ENCODE assay signal across 12 cellular contexts in genomic region chr3:172065967-172066762, GRCh38. TPM values are rescaled to one million over a fixed set of nuclear protein-coding genes. Genes with fewer than 3 reads are reported as not detected.
DNase-seq lines count a peak whose midpoint lies in the region; ATAC-seq and TF ChIP-seq lines count a peak whose summit lies in the region.
"Had no signal": no experiment of that assay in that cellular context is flagged by ENCODE, and none has a peak within 500 bp of the region (broad histone marks: within the 10 kb centered on the region; RNA-seq: fewer than 3 reads in every experiment).

No MANE protein-coding gene starts in this region.

- no peaks in the 10 kb centered on the region for H3K9me2 ChIP-seq in OCI-LY7 (ENCODE audit: insufficient read depth, low read length)

- H3K79me2 ChIP-seq in OCI-LY7 (ENCODE audit: insufficient read depth, low read depth, low read length): no peaks in the 10 kb centered on the region; the same call in 1 of the 2 replicates

- H3K9me3 ChIP-seq in OCI-LY7 (ENCODE audit: low read length) (peaks cover 5% of the 10 kb centered on the region; the same call in 1 of the 2 replicates), stomach (no peaks in the 10 kb centered on the region)
- H3K9me3 ChIP-seq: testis had no signal

- H2AFZ ChIP-seq in OCI-LY7 (ENCODE audit: low read length): no peak overlapping the region

- no peak for TF ChIP-seq EP300 in stomach (IDR thresholded peaks at IDR 0.05)

- intact Hi-C loops in OCI-LY7 (cut with micrococcal nuclease; ENCODE audit: unreplicated experiment): no loop called here
- intact Hi-C loops in stomach (cut with DNase I; ENCODE audit: low total_unique reads): no loop called here

- H3K4me3 ChIP-seq in OCI-LY7 (ENCODE audit: low read depth, low read length, poor library complexity, severe bottlenecking) (no peak overlapping the region), stomach (no peak overlapping the region)
- H3K4me3 ChIP-seq: testis had no signal

- peak; percentile 29 for DNase-seq in DMS53 (lab: John Stamatoyannopoulos, UW)
- no peak for DNase-seq in DMS53 treated with DMSO at 0.1 percent for 48 hours (lab: John Stamatoyannopoulos, UW; ENCODE audit: unreplicated experiment)
- no peak for DNase-seq in OCI-LY7 (ENCODE audit: low spot score)
- peak; percentile 78 for DNase-seq in glomerular endothelial cell (ENCODE audit: extremely low read depth, low read depth, low spot score)
- no peak for DNase-seq in stomach
- no peak for DNase-seq in COLO829 (ENCODE audit: low spot score)
- DNase-seq in DMS114 treated with DMSO at 0.1 percent for 48 hours (lab: John Stamatoyannopoulos, UW; ENCODE audit: unreplicated experiment): no peak
- DNase-seq: activated CD4-positive, CD25-positive, alpha-beta regulatory T cell; central memory CD4-positive, alpha-beta T cell; posterior cingulate gyrus; testis had no signal

- no peak for ATAC-seq in GM19328 (IDR thresholded peaks at IDR 0.05; ENCODE audit: unreplicated experiment)

- POLR2A ChIA-PET in OCI-LY7 (lab: Charles Lee): interaction anchor here (0.7 to 0.9 kb wide), 2 partner anchors 34 to 1429 kb away, joined by 3 to 4 read pairs; no protein-coding TSS in a partner anchor

- peaks cover 15% of the 10 kb centered on the region for H3K36me3 ChIP-seq in OCI-LY7 (ENCODE audit: insufficient read depth, low read length)
- H3K36me3 ChIP-seq in stomach: peaks cover 0 to 6% (median 0%) of the 10 kb centered on the region in 4 donors

- H3K4me2 ChIP-seq in OCI-LY7 (ENCODE audit: low read length): 0 out of 2 replicates have a peak overlapping the region, but pooled peaks have one; percentile 1

- no peaks in the 10 kb centered on the region for H4K20me1 ChIP-seq in OCI-LY7 (ENCODE audit: insufficient read depth, low read length)

- H3K27ac ChIP-seq in OCI-LY7 (ENCODE audit: low read depth, low read length, poor library complexity, severe bottlenecking) (no peak overlapping the region), stomach (peak overlapping the region; percentile 60 to 82 (median 70))
- H3K27ac ChIP-seq: testis had no signal

- TF ChIP-seq CTCF in OCI-LY7 (conservative IDR thresholded peaks at IDR 0.05; ENCODE audit: low read length): no peak
- no peak for TF ChIP-seq CTCF in stomach (IDR thresholded peaks at IDR 0.05)

- TF ChIP-seq POLR2A in stomach (IDR thresholded peaks at IDR 0.05): no peak

- CTCF ChIA-PET in OCI-LY7 (lab: Charles Lee; ENCODE audit: unreplicated experiment): interaction anchor here (1.0 kb wide), 1 partner anchor 12 kb away, joined by 4 read pairs; no protein-coding TSS in a partner anchor

- WGBS in stomach, 5 donors: 28 to 44% (median 35%) methylated on average over 7 of the region's 7 CpGs

- H3K4me1 ChIP-seq in OCI-LY7 (ENCODE audit: insufficient read depth, low read length, poor library complexity, severe bottlenecking): peaks cover 38% of the 10 kb centered on the region
- peaks cover 28 to 93% (median 70%) of the 10 kb centered on the region in 4 donors for H3K4me1 ChIP-seq in stomach

- BruUV-seq in OCI-LY7 (replicated peaks; lab: Mats Ljungman, UMichigan): no TSS peak

- no peaks in the 10 kb centered on the region for H3K27me3 ChIP-seq in stomach
- H3K27me3 ChIP-seq: testis had no signal

RNA-seq across cellular contexts. Expression of gene FNDC3B, which starts 26.8 kb away (rescaled TPM):
- total RNA-seq in OCI-LY7 (2014; rRNA removed; shearing (Covaris generic)): 17.3 and 23.3 TPM in 2 replicates
- total RNA-seq in OCI-LY7 (2022) (28.5 and 43.3 TPM in 2 replicates), glomerular endothelial cell (134 and 263 TPM in 2 replicates), stomach (100 to 1,000 TPM in 2 of 5 donors, 10 to 100 TPM in 3; 44.9 to 229 (median 75.3) TPM)
- 10 to 100 TPM in 2 of 3 donors, 1 to 10 TPM in 1; 6.0 to 21.2 (median 16.5) TPM for polyA plus RNA-seq in stomach

Comparison
In these comparisons a context has a peak if more than half of its experiments do, and no peak if none do; other contexts are left out.
1. DNase-seq: peak in DMS53 (single experiment) and glomerular endothelial cell (single experiment); none in DMS53 treated with DMSO at 0.1 percent for 48 hours (single experiment), OCI-LY7 (single experiment), stomach (single experiment), COLO829 (single experiment) and DMS114 treated with DMSO at 0.1 percent for 48 hours (single experiment).